ENCODE assay signal across 8 cellular contexts in genomic region chr7:142603870-142604448, GRCh38.
DNase-seq lines count a peak whose midpoint lies in the region; ATAC-seq and TF ChIP-seq lines count a peak whose summit lies in the region.

No MANE protein-coding gene starts in this region.

- H3K27me3 ChIP-seq in KMS-11 (ENCODE audit: insufficient read depth, low read depth) (no peaks in the 10 kb centered on the region), SJCRH30 (no peaks in the 10 kb centered on the region; the same call in 1 of the 2 replicates)

- H3K79me2 ChIP-seq in KMS-11 (ENCODE audit: insufficient read depth, low read depth) = no peaks in the 10 kb centered on the region

- no peaks in the 10 kb centered on the region for H3K36me3 ChIP-seq in KMS-11 (ENCODE audit: insufficient read depth)
- H3K36me3 ChIP-seq in SJCRH30 = no peaks in the 10 kb centered on the region

- TF ChIP-seq CTCF in AG09319 (IDR thresholded peaks at IDR 0.05; ENCODE audit: low read depth, low read length) = peak; percentile 91
- TF ChIP-seq CTCF in GM12874 (IDR thresholded peaks at IDR 0.05; ENCODE audit: insufficient read depth, low read depth, low read length) = peak; percentile 67
- peak; percentile 94 for TF ChIP-seq CTCF in KMS-11 (conservative IDR thresholded peaks at IDR 0.05; ENCODE audit: low read depth, low read length)

- no peak for ATAC-seq in GM21786 (IDR thresholded peaks at IDR 0.05; ENCODE audit: unreplicated experiment)

- H3K4me1 ChIP-seq in KMS-11 (ENCODE audit: low read depth, poor library complexity, severe bottlenecking) (peaks cover 11% of the 10 kb centered on the region), SJCRH30 (no peaks in the 10 kb centered on the region)

- peak overlapping the region; percentile 41; the same call in 1 of the 2 replicates for H2AFZ ChIP-seq in KMS-11 (ENCODE audit: low read depth)

- H3K9ac ChIP-seq in KMS-11 = no peak overlapping the region

- H4K20me1 ChIP-seq in KMS-11 (ENCODE audit: insufficient read depth) = no peaks in the 10 kb centered on the region

- H3K9me3 ChIP-seq in SJCRH30 (replicated peaks) = no peaks in the 10 kb centered on the region

- no peak overlapping the region for H3K4me3 ChIP-seq in KMS-11 (IDR thresholded peaks at IDR 0.05; ENCODE audit: insufficient read depth, low read depth, low read length)
- no peak overlapping the region for H3K4me3 ChIP-seq in SJCRH30

- DNase-seq in AG09319 (ENCODE audit: extremely low read depth, low read depth) = peak; percentile 29
- DNase-seq in SJCRH30 = peak; percentile 49 to 85
- DNase-seq in amniotic stem cell (lab: John Stamatoyannopoulos, UW) = peak; percentile 49
- peak; percentile 60 for DNase-seq in iPS-NIHi7 (ENCODE audit: extremely low spot score)
- DNase-seq in stimulated activated CD4-positive, alpha-beta T cell treated with anti-CD3 and anti-CD28 coated beads, Interleukin-2, amount 100 ng/mL, for 48 hours = peak; percentile 41 to 49

- peak overlapping the region; percentile 61 for H3K4me2 ChIP-seq in KMS-11

- H3K27ac ChIP-seq in KMS-11 (no peak overlapping the region), SJCRH30 (no peak overlapping the region)
